ENCODE assay signal across 26 cellular contexts in genomic region chr20:60352017-60352416, GRCh38.
"Had no signal": no experiment of that assay in that cellular context is flagged by ENCODE, and none has a peak within 500 bp of the region (broad histone marks: within the 10 kb centered on the region; RNA-seq: fewer than 3 reads in every experiment).

No MANE protein-coding gene starts in this region.

- DNase-seq: activated CD4-positive, alpha-beta memory T cell treated with anti-CD3 and anti-CD28 coated beads, Interleukin-2, amount 10 ng/mL, durations not matched to agents 7 days and 5 days; activated CD4-positive, alpha-beta T cell treated with anti-CD3 and anti-CD28 coated beads for 36 hours; activated CD4-positive, alpha-beta T cell treated with anti-CD3 and anti-CD28 coated beads, Interleukin-2, amount 50 U/mL, for 1 hour; activated gamma-delta T cell; activated naive CD4-positive, alpha-beta T cell treated with anti-CD3 and anti-CD28 coated beads for 36 hours; activated T-cell treated with anti-CD3 and anti-CD28 coated beads for 4 hours; activated T-cell treated with anti-CD3 and anti-CD28 coated beads, Interleukin-2, amount 50 U/mL, for 48 hours; amygdala; NCI-H1105 treated with DMSO at 0.1 percent for 48 hours; NCI-H1436 treated with DMSO at 0.1 percent for 48 hours; NCI-H187; NCI-H2081; NCI-H345; NCI-H510A; NCI-H526 treated with DMSO at 0.1 percent for 48 hours; NCI-H82; RPMI8226; SHP77; T-cell; T-helper 2 cell; T1000 had no signal

- H3K36me3 ChIP-seq: cardiac muscle cell had no signal

- H3K27ac ChIP-seq: cardiac muscle cell, SK-N-MC, VCaP had no signal

- H3K27me3 ChIP-seq: cardiac muscle cell had no signal

- H3K4me3 ChIP-seq: cardiac muscle cell, SK-N-MC had no signal

- ATAC-seq: activated CD4-positive, alpha-beta T cell treated with anti-CD3 and anti-CD28 coated beads for 36 hours; activated T-helper 17 cell treated with anti-CD3 and anti-CD28 coated beads, Interleukin-2, amount 50 U/mL, for 72 hours; Panc1; T-cell had no signal
